ENCODE assay signal across 8 cellular contexts in genomic region chrX:23907496-23908218, GRCh38. TPM values are rescaled to one million over a fixed set of nuclear protein-coding genes. Genes with fewer than 3 reads are reported as not detected.
A peak's percentile ranks its signal among the peaks of the same experiment; 100 is the strongest.
DNase-seq lines count a peak whose midpoint lies in the region; ATAC-seq and TF ChIP-seq lines count a peak whose summit lies in the region.

Gene APOO (minus strand): TSS chrX:23907938. CDS start chrX:23907702, 236 bp downstream.
A gene with protein sequence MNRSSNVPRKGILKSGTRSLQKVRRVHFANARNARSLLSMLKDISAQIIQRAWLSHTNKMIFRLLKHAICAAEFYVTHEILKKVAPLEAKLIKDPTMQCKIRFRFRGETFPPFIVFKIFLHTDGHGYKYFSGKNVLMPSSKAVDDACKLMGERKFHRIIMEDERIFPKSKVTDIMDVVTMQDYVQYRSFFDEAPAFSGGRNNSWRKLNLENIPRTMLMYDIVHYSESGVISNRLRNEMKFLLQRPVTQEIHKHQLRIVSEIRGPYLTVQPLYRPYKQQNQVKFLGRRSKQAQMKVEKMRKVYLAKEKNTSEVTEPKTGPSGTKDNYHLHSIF (plus strand): TSS chrX:23908006. CDS start chrX:23910303, 2,297 bp downstream.

- H3K4me1 Mint-ChIP-seq in immature natural killer cell = peaks cover 11 to 12% of the 10 kb centered on the region in 2 donors

- peaks cover 4 to 8% (median 6%) of the 10 kb centered on the region in 3 donors for H3K27me3 Mint-ChIP-seq in immature natural killer cell (ENCODE audit: low read depth in 3 of 3)

- TF ChIP-seq CTCF in AG04450 (IDR thresholded peaks at IDR 0.05; ENCODE audit: low read depth, low read length) (peak; percentile 67), VCaP (conservative IDR thresholded peaks at IDR 0.05) (peak; percentile 82), breast epithelium (IDR thresholded peaks at IDR 0.05) (peak; percentile 66 to 86 (median 77))

- intact Hi-C loops in breast epithelium (cut with DNase I; ENCODE audit: low total_unique reads) = loop anchor here (5.0 to 10.0 kb wide), 2 partner anchors 120 to 213 kb away; partner anchors contain the start of gene KLHL15

- no peaks in the 10 kb centered on the region for H3K4me1 ChIP-seq in breast epithelium

- H3K4me3 ChIP-seq in AG04450 (ENCODE audit: low read depth, low read length) = peak within 1 kb of the TSS; percentile 68
- peak within 1 kb of the TSS; percentile 54 to 63 (median 62) for H3K4me3 ChIP-seq in breast epithelium

- H3K27me3 ChIP-seq in AG04450 (ENCODE audit: control insufficient read depth, insufficient read depth, low read length) = no peaks in the 10 kb centered on the region
- H3K27me3 ChIP-seq in breast epithelium = peaks cover 0 to 37% of the 10 kb centered on the region in 2 donors

- no peaks in the 10 kb centered on the region; the same call in 1 of the 2 replicates for H3K9me3 ChIP-seq in AG04450 (ENCODE audit: control insufficient read depth, insufficient read depth, low read length)
- H3K9me3 ChIP-seq in breast epithelium = no peaks in the 10 kb centered on the region

- POLR2A ChIA-PET in AG04450 (lab: Yijun Ruan, JAX) = interaction anchor here (0.7 to 2.4 kb wide), 4 partner anchors 123 to 146 kb away, joined by 3 to 6 read pairs (median 4); partner anchors contain the start of gene SAT1

- no peaks in the 10 kb centered on the region for H3K9me3 Mint-ChIP-seq in immature natural killer cell

- peak within 1 kb of the TSS; percentile 76 to 84 (median 80) for H3K4me3 Mint-ChIP-seq in immature natural killer cell

- ATAC-seq in GM18870 (IDR thresholded peaks at IDR 0.05; ENCODE audit: unreplicated experiment) (peak; percentile 84), HG03108 (IDR thresholded peaks at IDR 0.05; ENCODE audit: unreplicated experiment) (peak; percentile 85)

- peak within 1 kb of the TSS; percentile 52 for H3K27ac ChIP-seq in AG04450 (ENCODE audit: low read depth, low read length)
- peak within 1 kb of the TSS; percentile 86 for H3K27ac ChIP-seq in VCaP
- H3K27ac ChIP-seq in breast epithelium = peak within 1 kb of the TSS; percentile 88 to 89

- peak within 1 kb of the TSS; percentile 85 to 92 (median 88) for H3K27ac Mint-ChIP-seq in immature natural killer cell

- no peaks in the 10 kb centered on the region for H3K36me3 Mint-ChIP-seq in immature natural killer cell

- CTCF ChIA-PET in AG04450 (lab: Charles Lee) = interaction anchor here (0.7 to 3.1 kb wide), 7 partner anchors 17 to 335 kb away, joined by 3 to 15 read pairs (median 4); partner anchors contain the start of gene EIF2S3

- no peaks in the 10 kb centered on the region for H3K36me3 ChIP-seq in breast epithelium

- DNase-seq in AG04450 (ENCODE audit: low read depth, low spot score) (peak; percentile 77), NCI-H2171 treated with DMSO at 0.1 percent for 48 hours (lab: John Stamatoyannopoulos, UW) (peak; percentile 95), breast epithelium (ENCODE audit: low spot score in 2 of 2) (peak; percentile 85), immature natural killer cell (peak; percentile 89 to 93 (median 92))
- DNase-seq in stimulated activated CD4-positive, alpha-beta T cell treated with anti-CD3 and anti-CD28 coated beads, Interleukin-12 subunit alpha, Interleukin-12 subunit beta, amount 100 ng/mL, for 24 hours (ENCODE audit: low read depth in 2 of 2) = peak; percentile 78 to 81

- TF ChIP-seq POLR2A in breast epithelium (IDR thresholded peaks at IDR 0.05) = no peak

RNA-seq across cellular contexts. Expression of gene APOO, which starts in this region (rescaled TPM):
- 14.8 and 16.3 TPM in 2 replicates for polyA plus RNA-seq in AG04450 (2011; rRNA removed)
- polyA minus RNA-seq in AG04450 (2011; rRNA and poly(A)+ RNA removed) = 3.0 and 4.2 TPM in 2 replicates
- total RNA-seq in breast epithelium = 10 to 100 TPM in 2 of 3 donors, 1 to 10 TPM in 1; 5.8 to 16.7 (median 16.1) TPM
- 10 to 100 TPM; 18.8 to 23.6 (median 20.7) TPM for polyA plus RNA-seq in immature natural killer cell

RNA-seq across cellular contexts. Expression of the second gene that starts in this region (rescaled TPM):
- polyA plus RNA-seq in AG04450 (2011; rRNA removed) = not detected in 2 replicates
- not detected in 2 replicates for polyA minus RNA-seq in AG04450 (2011; rRNA and poly(A)+ RNA removed)
- 1 to 10 TPM in 1 of 3 donors, not detected in 2; 1.5 TPM for total RNA-seq in breast epithelium
- polyA plus RNA-seq in immature natural killer cell = not detected

Comparison
In these comparisons a context has a peak if more than half of its experiments do, and no peak if none do; other contexts are left out.
1. Peak in every context shown above with its lines: DNase-seq, ATAC-seq, H3K4me3 ChIP-seq and H3K27ac ChIP-seq.